In the genomic region with DNA sequence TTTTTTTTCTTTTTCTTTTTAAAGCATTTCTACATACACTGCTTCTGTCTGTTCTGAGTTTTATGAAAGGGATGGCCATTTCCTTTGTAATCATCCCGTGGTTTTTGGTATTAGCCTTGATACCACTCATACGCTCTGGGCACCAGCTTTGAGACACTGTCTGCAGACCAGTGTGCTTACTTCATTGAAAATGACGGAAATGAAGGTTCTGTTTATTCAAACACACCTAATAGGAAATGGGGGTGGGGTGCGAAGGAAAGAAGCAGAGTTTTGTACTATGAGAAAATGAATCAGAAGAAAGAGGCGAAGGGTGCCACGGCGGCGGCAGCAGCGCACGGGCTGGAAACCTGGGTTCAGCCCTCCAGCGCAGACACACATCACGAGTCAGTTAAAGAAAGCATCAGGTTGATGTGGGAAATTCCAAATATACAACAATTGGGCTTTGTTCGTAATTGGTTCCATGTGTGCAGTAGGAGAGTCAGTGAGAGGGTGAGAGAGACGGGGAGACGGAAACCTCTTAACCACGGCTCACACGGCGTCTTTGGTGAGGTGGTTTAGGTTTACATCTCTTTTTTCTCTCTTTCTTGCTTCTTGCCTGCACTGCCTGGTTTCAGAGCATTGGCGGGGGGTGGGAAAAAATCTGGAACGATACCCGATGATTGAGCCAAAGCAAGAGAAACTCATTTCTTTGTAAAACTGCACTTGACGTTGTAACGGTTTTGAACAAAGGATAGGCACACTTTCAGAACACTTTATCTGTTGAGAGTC, we compare ENCODE assay signal across 8 cellular contexts.
DNase-seq lines count a peak whose midpoint lies in the region; FAIRE-seq and TF ChIP-seq lines count a peak whose summit lies in the region.

No MANE protein-coding gene starts in this region.

- H3K27ac Mint-ChIP-seq in neural progenitor cell, result peak overlapping the region; percentile 98

- H2AFZ ChIP-seq in neural progenitor cell (replicated peaks), result peak overlapping the region; percentile 87

- no peaks in the 10 kb centered on the region for H3K79me2 ChIP-seq in neural progenitor cell (ENCODE audit: low read depth)

- peaks cover 60% of the 10 kb centered on the region for H3K4me1 Mint-ChIP-seq in neural progenitor cell

- H3K9ac ChIP-seq in neural progenitor cell, result no peak overlapping the region

- H3K4me3 Mint-ChIP-seq in neural progenitor cell, result peak overlapping the region; percentile 71

- H3F3A ChIP-seq in neural progenitor cell (ENCODE audit: low read depth), result no peaks in the 10 kb centered on the region

- no peak for TF ChIP-seq EP300 in suprapubic skin (IDR thresholded peaks at IDR 0.05)

- FAIRE-seq in H54 (lab: Jason Lieb, UNC), result no peak

- H3K9me3 ChIP-seq in neural progenitor cell (ENCODE audit: low read depth), result no peaks in the 10 kb centered on the region
- no peaks in the 10 kb centered on the region for H3K9me3 ChIP-seq in suprapubic skin

- H3K36me3 Mint-ChIP-seq in neural progenitor cell, result peaks cover 2% of the 10 kb centered on the region

- H3K27ac ChIP-seq in neural progenitor cell (no peak overlapping the region), suprapubic skin (no peak overlapping the region)

- no peak for TF ChIP-seq CTCF in AG09309 (IDR thresholded peaks at IDR 0.05; ENCODE audit: control insufficient read depth, insufficient read depth, low read depth, low read length, missing control alignments)
- TF ChIP-seq CTCF in neural progenitor cell (IDR thresholded peaks at IDR 0.05), result no peak
- no peak for TF ChIP-seq CTCF in suprapubic skin (IDR thresholded peaks at IDR 0.05)

- peak; percentile 78 for DNase-seq in AG09309 (ENCODE audit: low read depth)
- DNase-seq in H54 (ENCODE audit: insufficient read length, low spot score), result peak; percentile 19
- peak; percentile 28 for DNase-seq in activated CD4-positive, CD25-positive, alpha-beta regulatory T cell treated with anti-CD3 and anti-CD28 coated beads, Interleukin-2, amount 50 U/mL, for 16 hours (ENCODE audit: low read depth, low spot score)
- peak; percentile 77 for DNase-seq in central memory CD4-positive, alpha-beta T cell
- DNase-seq in neural progenitor cell (ENCODE audit: low spot score), result no peak
- DNase-seq in suprapubic skin (ENCODE audit: low spot score in 2 of 2), result no peak
- no peak for DNase-seq in hepatic stellate cell (ENCODE audit: low spot score)
- DNase-seq in GM19238 (ENCODE audit: insufficient read length, low spot score), result no peak

- H3K4me2 ChIP-seq in neural progenitor cell, result peak overlapping the region; percentile 53

- no peaks in the 10 kb centered on the region for H3K36me3 ChIP-seq in neural progenitor cell
- no peaks in the 10 kb centered on the region for H3K36me3 ChIP-seq in suprapubic skin

- peaks cover 9% of the 10 kb centered on the region for H3K27me3 Mint-ChIP-seq in neural progenitor cell (ENCODE audit: insufficient read depth, low read depth)

- TF ChIP-seq POLR2A in H54 (IDR thresholded peaks at IDR 0.05; ENCODE audit: low read depth, low read length), result no peak
- no peak for TF ChIP-seq POLR2A in suprapubic skin (IDR thresholded peaks at IDR 0.05)

- no peaks in the 10 kb centered on the region for H4K20me1 ChIP-seq in neural progenitor cell (ENCODE audit: low read depth)

- H3K4me1 ChIP-seq in neural progenitor cell, result peaks cover 17% of the 10 kb centered on the region
- H3K4me1 ChIP-seq in suprapubic skin, result peaks cover 24% of the 10 kb centered on the region

- H3K4me3 ChIP-seq in AG09309 (ENCODE audit: control insufficient read depth, low read depth, low read length) (peak overlapping the region; percentile 49), neural progenitor cell (no peak overlapping the region), suprapubic skin (peak overlapping the region; percentile 35)

- H3K27me3 ChIP-seq in neural progenitor cell (no peaks in the 10 kb centered on the region), suprapubic skin (no peaks in the 10 kb centered on the region)

- 34% methylated on average over 23 of the region's 23 CpGs for whole genome bisulfite sequencing in suprapubic skin

- H3K9me3 Mint-ChIP-seq in neural progenitor cell, result no peaks in the 10 kb centered on the region

Comparison
In these comparisons a context has a peak if more than half of its experiments do, and no peak if none do; other contexts are left out.
1. DNase-seq: peak in AG09309 (single experiment), H54 (single experiment), activated CD4-positive, CD25-positive, alpha-beta regulatory T cell treated with anti-CD3 and anti-CD28 coated beads, Interleukin-2, amount 50 U/mL, for 16 hours (single experiment) and central memory CD4-positive, alpha-beta T cell (single experiment); none in neural progenitor cell (single experiment), suprapubic skin (0 of 2), hepatic stellate cell (single experiment) and GM19238 (single experiment).